ENCODE assay signal across 11 cellular contexts in the genomic region with DNA sequence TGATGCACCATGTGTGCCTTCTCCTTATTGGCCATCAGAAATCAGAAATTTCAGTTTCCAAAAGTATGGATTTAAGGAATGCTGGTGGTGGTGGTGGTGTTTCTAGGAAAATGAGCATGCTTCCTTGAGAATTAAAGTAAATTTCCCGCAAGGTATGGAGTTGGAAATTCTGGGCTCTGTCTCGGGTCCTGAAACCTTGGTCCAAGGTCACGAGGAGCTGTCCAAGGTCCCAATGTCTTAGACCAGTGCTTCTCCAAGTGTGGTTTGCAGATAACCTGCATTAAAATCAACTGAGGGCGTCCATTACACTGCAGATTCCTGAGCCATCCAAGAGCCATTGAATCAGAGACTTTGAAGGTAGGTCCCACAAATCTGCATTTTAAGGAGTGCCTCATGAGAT.
DNase-seq lines count a peak whose midpoint lies in the region; ATAC-seq and TF ChIP-seq lines count a peak whose summit lies in the region.
"Had no signal": no experiment of that assay in that cellular context is flagged by ENCODE, and none has a peak within 500 bp of the region (broad histone marks: within the 10 kb centered on the region; RNA-seq: fewer than 3 reads in every experiment).

No MANE protein-coding gene starts in this region.

- H3K9me3 ChIP-seq in mammary epithelial cell (replicated peaks; ENCODE audit: insufficient read depth, low read length) (no peaks in the 10 kb centered on the region), neural cell (ENCODE audit: low read length) (no peaks in the 10 kb centered on the region)
- H3K9me3 ChIP-seq: esophagus muscularis mucosa had no signal

- no peaks in the 10 kb centered on the region for H3K79me2 ChIP-seq in mammary epithelial cell (ENCODE audit: insufficient read depth, low read length)
- H3K79me2 ChIP-seq in neural cell (replicated peaks; ENCODE audit: insufficient read depth, low read length), result no peaks in the 10 kb centered on the region

- H3K36me3 ChIP-seq in mammary epithelial cell (ENCODE audit: insufficient read depth, low read length) (no peaks in the 10 kb centered on the region), neural cell (ENCODE audit: insufficient read depth, low read length) (no peaks in the 10 kb centered on the region)
- H3K36me3 ChIP-seq: esophagus muscularis mucosa had no signal

- H3K4me3 ChIP-seq in mammary epithelial cell (replicated peaks in 1 of 3; ENCODE audit: insufficient read depth in 1 of 3, low read depth in 2 of 3, low read length in 3 of 3), result no peak overlapping the region
- H3K4me3 ChIP-seq in neural cell (ENCODE audit: low read length), result no peak overlapping the region
- H3K4me3 ChIP-seq: esophagus muscularis mucosa had no signal

- H3F3A ChIP-seq in neural cell (ENCODE audit: insufficient read depth, low read length, poor library complexity, severe bottlenecking), result peaks cover 7% of the 10 kb centered on the region

- H3K9me2 ChIP-seq in neural cell (ENCODE audit: insufficient read depth, low read length), result no peaks in the 10 kb centered on the region

- H3K4me2 ChIP-seq in mammary epithelial cell (ENCODE audit: insufficient read depth, low read depth, low read length) (no peak overlapping the region), neural cell (ENCODE audit: low read length) (no peak overlapping the region)

- H3K27ac ChIP-seq in mammary epithelial cell (ENCODE audit: insufficient read depth, low read depth, low read length) (no peak overlapping the region), neural cell (ENCODE audit: low read length) (no peak overlapping the region)
- H3K27ac ChIP-seq: 22Rv1, esophagus muscularis mucosa had no signal

- H3K27me3 Mint-ChIP-seq in stimulated activated memory B cell treated with anti-CD40 and anti-IgM and Interleukin-4, amounts not matched to agents 10 μg/mL and 1 μg/mL and 100 μg/mL, for 72 hours, result peaks cover 46% of the 10 kb centered on the region

- dilution Hi-C loops in mammary epithelial cell (cut with HindIII; ENCODE audit: low sequenced_read_pairs), result no loop called here

- H2AFZ ChIP-seq in mammary epithelial cell (ENCODE audit: low read depth, low read length) (no peak overlapping the region), neural cell (ENCODE audit: low read depth, low read length) (no peak overlapping the region)

- no peak overlapping the region for H3K4me3 Mint-ChIP-seq in stimulated activated memory B cell treated with anti-CD40 and anti-IgM and Interleukin-4, amounts not matched to agents 10 μg/mL and 1 μg/mL and 100 μg/mL, for 72 hours

- no peak for TF ChIP-seq CTCF in mammary epithelial cell (conservative IDR thresholded peaks at IDR 0.05 in 1 of 2, IDR thresholded peaks at IDR 0.05 in 1 of 2; ENCODE audit: extremely low read depth in 1 of 2, insufficient read depth in 1 of 2, low read depth in 1 of 2, low read length in 2 of 2)
- no peak for TF ChIP-seq CTCF in neural cell (IDR thresholded peaks at IDR 0.05; ENCODE audit: poor library complexity, severe bottlenecking)

- CTCF ChIA-PET in mammary epithelial cell (lab: Charles Lee; ENCODE audit: low non-redundant PET), result no interaction called here

- DNase-seq in DMS 273 (lab: John Stamatoyannopoulos, UW; ENCODE audit: unreplicated experiment) (peak; percentile 37), DMS 273 treated with DMSO at 0.1 percent for 48 hours (lab: John Stamatoyannopoulos, UW) (no peak), NCI-H226 (peak; percentile 38), mammary epithelial cell (peak; percentile 19), NCI-H146 (lab: John Stamatoyannopoulos, UW) (no peak), left cardiac atrium (no peak)

- BruUV-seq in mammary epithelial cell (replicated peaks; lab: Mats Ljungman, UMichigan), result no TSS peak

- intact Hi-C loops in mammary epithelial cell (cut with micrococcal nuclease) (no loop called here), left cardiac atrium (cut with DNase I) (no loop called here)

- no peak overlapping the region for H3K27ac Mint-ChIP-seq in stimulated activated memory B cell treated with anti-CD40 and anti-IgM and Interleukin-4, amounts not matched to agents 10 μg/mL and 1 μg/mL and 100 μg/mL, for 72 hours

- WGBS in mammary epithelial cell (ENCODE audit: low coverage, missing lambda C conversion rate), result 13% methylated on average over 2 of the region's 4 CpGs

- H3K9me3 Mint-ChIP-seq in stimulated activated memory B cell treated with anti-CD40 and anti-IgM and Interleukin-4, amounts not matched to agents 10 μg/mL and 1 μg/mL and 100 μg/mL, for 72 hours, result no peaks in the 10 kb centered on the region

- no peak overlapping the region for H3K9ac ChIP-seq in mammary epithelial cell (ENCODE audit: insufficient read depth, low read length)
- H3K9ac ChIP-seq in neural cell (ENCODE audit: low read length), result no peak overlapping the region

- peaks cover 11% of the 10 kb centered on the region for H3K4me1 Mint-ChIP-seq in stimulated activated memory B cell treated with anti-CD40 and anti-IgM and Interleukin-4, amounts not matched to agents 10 μg/mL and 1 μg/mL and 100 μg/mL, for 72 hours

- ATAC-seq in stimulated activated memory B cell treated with anti-CD40 and anti-IgM and Interleukin-4, amounts not matched to agents 10 μg/mL and 1 μg/mL and 100 μg/mL, for 72 hours, result no peak
- no peak for ATAC-seq in left cardiac atrium
- ATAC-seq: right cardiac atrium had no signal

- in situ Hi-C loops in mammary epithelial cell (cut with MboI; ENCODE audit: low sequenced_read_pairs in 2 of 2), result no loop called here

- no peaks in the 10 kb centered on the region for H3K27me3 ChIP-seq in mammary epithelial cell (ENCODE audit: insufficient read depth, low read length)
- H3K27me3 ChIP-seq in neural cell (ENCODE audit: insufficient read depth, low read depth, low read length), result peaks cover 15% of the 10 kb centered on the region

- no peak for TF ChIP-seq RAD21 in neural cell (conservative IDR thresholded peaks at IDR 0.05)

- no peaks in the 10 kb centered on the region for H4K20me1 ChIP-seq in mammary epithelial cell (ENCODE audit: insufficient read depth, low read length)
- H4K20me1 ChIP-seq in neural cell (ENCODE audit: insufficient read depth), result no peaks in the 10 kb centered on the region

- no peak for TF ChIP-seq EP300 in neural cell (conservative IDR thresholded peaks at IDR 0.05; ENCODE audit: poor library complexity, severe bottlenecking)

- no peaks in the 10 kb centered on the region for H3K36me3 Mint-ChIP-seq in stimulated activated memory B cell treated with anti-CD40 and anti-IgM and Interleukin-4, amounts not matched to agents 10 μg/mL and 1 μg/mL and 100 μg/mL, for 72 hours

- H3K4me1 ChIP-seq in mammary epithelial cell (ENCODE audit: insufficient read depth, low read length), result peaks cover 5% of the 10 kb centered on the region

TF ChIP-seq in neural cell, 6 proteins besides CTCF, POLR2A, EP300 and RAD21:
- no peak for TF ChIP-seq TAF1 (IDR thresholded peaks at IDR 0.05; ENCODE audit: low read depth)
- no peak for TF ChIP-seq SMC3 (conservative IDR thresholded peaks at IDR 0.05; ENCODE audit: poor library complexity)
- TF ChIP-seq, protein P1, sequence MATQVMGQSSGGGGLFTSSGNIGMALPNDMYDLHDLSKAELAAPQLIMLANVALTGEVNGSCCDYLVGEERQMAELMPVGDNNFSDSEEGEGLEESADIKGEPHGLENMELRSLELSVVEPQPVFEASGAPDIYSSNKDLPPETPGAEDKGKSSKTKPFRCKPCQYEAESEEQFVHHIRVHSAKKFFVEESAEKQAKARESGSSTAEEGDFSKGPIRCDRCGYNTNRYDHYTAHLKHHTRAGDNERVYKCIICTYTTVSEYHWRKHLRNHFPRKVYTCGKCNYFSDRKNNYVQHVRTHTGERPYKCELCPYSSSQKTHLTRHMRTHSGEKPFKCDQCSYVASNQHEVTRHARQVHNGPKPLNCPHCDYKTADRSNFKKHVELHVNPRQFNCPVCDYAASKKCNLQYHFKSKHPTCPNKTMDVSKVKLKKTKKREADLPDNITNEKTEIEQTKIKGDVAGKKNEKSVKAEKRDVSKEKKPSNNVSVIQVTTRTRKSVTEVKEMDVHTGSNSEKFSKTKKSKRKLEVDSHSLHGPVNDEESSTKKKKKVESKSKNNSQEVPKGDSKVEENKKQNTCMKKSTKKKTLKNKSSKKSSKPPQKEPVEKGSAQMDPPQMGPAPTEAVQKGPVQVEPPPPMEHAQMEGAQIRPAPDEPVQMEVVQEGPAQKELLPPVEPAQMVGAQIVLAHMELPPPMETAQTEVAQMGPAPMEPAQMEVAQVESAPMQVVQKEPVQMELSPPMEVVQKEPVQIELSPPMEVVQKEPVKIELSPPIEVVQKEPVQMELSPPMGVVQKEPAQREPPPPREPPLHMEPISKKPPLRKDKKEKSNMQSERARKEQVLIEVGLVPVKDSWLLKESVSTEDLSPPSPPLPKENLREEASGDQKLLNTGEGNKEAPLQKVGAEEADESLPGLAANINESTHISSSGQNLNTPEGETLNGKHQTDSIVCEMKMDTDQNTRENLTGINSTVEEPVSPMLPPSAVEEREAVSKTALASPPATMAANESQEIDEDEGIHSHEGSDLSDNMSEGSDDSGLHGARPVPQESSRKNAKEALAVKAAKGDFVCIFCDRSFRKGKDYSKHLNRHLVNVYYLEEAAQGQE (IDR thresholded peaks at IDR 0.05; ENCODE audit: borderline replicate concordance), result peak; percentile 82
- no peak for TF ChIP-seq EZH2 (IDR thresholded peaks at IDR 0.05; ENCODE audit: borderline replicate concordance, insufficient read depth, low read length, poor library complexity, severe bottlenecking)
- no peak for TF ChIP-seq POLR2AphosphoS5 (IDR thresholded peaks at IDR 0.05)
- TF ChIP-seq MXI1 (conservative IDR thresholded peaks at IDR 0.05; ENCODE audit: poor library complexity, severe bottlenecking), result no peak
TF ChIP-seq in neural cell: peak in this region for 1.

Comparison
In these comparisons a context has a peak if more than half of its experiments do, and no peak if none do; other contexts are left out.
1. DNase-seq: peak in DMS 273 (single experiment), NCI-H226 (single experiment) and mammary epithelial cell (single experiment); none in DMS 273 treated with DMSO at 0.1 percent for 48 hours (single experiment), NCI-H146 (single experiment) and left cardiac atrium (single experiment).